13 cellular contexts compared by ENCODE assay signal in genomic region chrX:23797371-23798128, GRCh38. TPM values are rescaled to one million over a fixed set of nuclear protein-coding genes. Genes with fewer than 3 reads are reported as not detected.
A peak's percentile ranks its signal among the peaks of the same experiment; 100 is the strongest.
DNase-seq lines count a peak whose midpoint lies in the region; ATAC-seq and TF ChIP-seq lines count a peak whose summit lies in the region.
"Had no signal": no experiment of that assay in that cellular context is flagged by ENCODE, and none has a peak within 500 bp of the region (broad histone marks: within the 10 kb centered on the region; RNA-seq: fewer than 3 reads in every experiment).

No MANE protein-coding gene starts in this region.

- H3K9me3 ChIP-seq in hepatocyte (ENCODE audit: low read depth) (no peaks in the 10 kb centered on the region), thymus (ENCODE audit: control insufficient read depth) (no peaks in the 10 kb centered on the region)
- H3K9me3 ChIP-seq: adrenal gland, right lobe of liver had no signal

- no peaks in the 10 kb centered on the region for H3K9me2 ChIP-seq in hepatocyte (replicated peaks; ENCODE audit: insufficient read depth)

- no peak overlapping the region for H2AFZ ChIP-seq in hepatocyte

- H4K20me1 ChIP-seq in hepatocyte (ENCODE audit: insufficient read depth, poor library complexity, severe bottlenecking): no peaks in the 10 kb centered on the region

- H3K4me2 ChIP-seq in hepatocyte: peak overlapping the region; percentile 18

- H3K4me3 ChIP-seq in hepatocyte: no peak overlapping the region
- no peak overlapping the region for H3K4me3 ChIP-seq in thymus (ENCODE audit: low read length)
- H3K4me3 ChIP-seq: adrenal gland, right lobe of liver had no signal

- no peaks in the 10 kb centered on the region for H3K79me2 ChIP-seq in hepatocyte

- peaks cover 11% of the 10 kb centered on the region for H3K4me1 Mint-ChIP-seq in activated naive CD4-positive, alpha-beta T cell treated with anti-CD3 and anti-CD28 coated beads for 36 hours (ENCODE audit: low read depth)

- no peak overlapping the region for H3K4me3 Mint-ChIP-seq in activated naive CD4-positive, alpha-beta T cell treated with anti-CD3 and anti-CD28 coated beads for 36 hours
- H3K4me3 Mint-ChIP-seq: activated CD4-positive, alpha-beta memory T cell treated with anti-CD3 and anti-CD28 coated beads for 36 hours had no signal

- H3K27ac Mint-ChIP-seq in activated naive CD4-positive, alpha-beta T cell treated with anti-CD3 and anti-CD28 coated beads for 36 hours: peak overlapping the region; percentile 51
- H3K27ac Mint-ChIP-seq: activated CD4-positive, alpha-beta memory T cell treated with anti-CD3 and anti-CD28 coated beads for 36 hours had no signal

- peak overlapping the region; percentile 86 for H3K27ac ChIP-seq in hepatocyte
- peak overlapping the region; percentile 65 for H3K27ac ChIP-seq in thymus (ENCODE audit: low read depth)
- H3K27ac ChIP-seq: adrenal gland, right lobe of liver had no signal

- TF ChIP-seq CTCF in hepatocyte (IDR thresholded peaks at IDR 0.05; ENCODE audit: poor library complexity) (no peak), GM13977 (IDR thresholded peaks at IDR 0.05; ENCODE audit: extremely low read depth, insufficient read depth, missing control alignments) (no peak)

- H3K36me3 Mint-ChIP-seq in activated naive CD4-positive, alpha-beta T cell treated with anti-CD3 and anti-CD28 coated beads for 36 hours (ENCODE audit: low read depth): no peaks in the 10 kb centered on the region
- H3K36me3 Mint-ChIP-seq: activated CD4-positive, alpha-beta memory T cell treated with anti-CD3 and anti-CD28 coated beads for 36 hours had no signal

- WGBS in hepatocyte (ENCODE audit: low lambda C conversion rate, missing lambda C conversion rate): 67% methylated on average over 12 of the region's 12 CpGs
- 91% methylated on average over 12 of the region's 12 CpGs for WGBS in thymus

- no peak for DNase-seq in activated naive CD4-positive, alpha-beta T cell treated with anti-CD3 and anti-CD28 coated beads for 36 hours
- DNase-seq in activated naive CD4-positive, alpha-beta T cell treated with anti-CD3 and anti-CD28 coated beads, Interleukin-2, amount 50 U/mL, for 16 hours: no peak
- DNase-seq in NCI-H774 (lab: John Stamatoyannopoulos, UW) (peak; percentile 18), hepatocyte (ENCODE audit: low spot score) (peak; percentile 51), GM13977 (ENCODE audit: low spot score) (no peak)
- DNase-seq: activated CD4-positive, alpha-beta memory T cell treated with anti-CD3 and anti-CD28 coated beads for 36 hours; adrenal gland; GF-D8; NCI-H2081 treated with DMSO at 0.1 percent for 48 hours; right lobe of liver had no signal

- H3K27me3 ChIP-seq in hepatocyte: no peaks in the 10 kb centered on the region
- no peaks in the 10 kb centered on the region for H3K27me3 ChIP-seq in thymus (ENCODE audit: control insufficient read depth, insufficient read depth)
- H3K27me3 ChIP-seq: right lobe of liver had no signal

- no peaks in the 10 kb centered on the region for H3K27me3 Mint-ChIP-seq in activated naive CD4-positive, alpha-beta T cell treated with anti-CD3 and anti-CD28 coated beads for 36 hours (ENCODE audit: low read depth)
- H3K27me3 Mint-ChIP-seq: activated CD4-positive, alpha-beta memory T cell treated with anti-CD3 and anti-CD28 coated beads for 36 hours had no signal

- H3K4me1 ChIP-seq in hepatocyte (ENCODE audit: insufficient read depth) (peaks cover 23% of the 10 kb centered on the region), thymus (ENCODE audit: control insufficient read depth, insufficient read depth, low read length) (no peaks in the 10 kb centered on the region)
- H3K4me1 ChIP-seq: adrenal gland, right lobe of liver had no signal

- no peaks in the 10 kb centered on the region for H3K9me3 Mint-ChIP-seq in activated naive CD4-positive, alpha-beta T cell treated with anti-CD3 and anti-CD28 coated beads for 36 hours
- H3K9me3 Mint-ChIP-seq: activated CD4-positive, alpha-beta memory T cell treated with anti-CD3 and anti-CD28 coated beads for 36 hours had no signal

- intact Hi-C loops in activated naive CD4-positive, alpha-beta T cell treated with anti-CD3 and anti-CD28 coated beads for 36 hours (cut with micrococcal nuclease): loop anchor here (1.0 kb wide), 1 partner anchor 16 kb away; no protein-coding TSS in a partner anchor

- H3K36me3 ChIP-seq in hepatocyte (replicated peaks; ENCODE audit: insufficient read depth, low read depth): no peaks in the 10 kb centered on the region
- H3K36me3 ChIP-seq in thymus (ENCODE audit: control insufficient read depth, insufficient read depth): no peaks in the 10 kb centered on the region
- H3K36me3 ChIP-seq: adrenal gland, right lobe of liver had no signal

- ATAC-seq in GM21825 (IDR thresholded peaks at IDR 0.05; ENCODE audit: unreplicated experiment) (no peak), HG03039 (IDR thresholded peaks at IDR 0.05; ENCODE audit: unreplicated experiment) (no peak)
- ATAC-seq: right lobe of liver had no signal

- in situ Hi-C loops in GM13977 (cut with MboI; ENCODE audit: low pct_unique_long_range_greater_than_20kb, low sequenced_read_pairs, unreplicated experiment): no loop called here

- CTCF ChIA-PET in activated naive CD4-positive, alpha-beta T cell treated with anti-CD3 and anti-CD28 coated beads for 36 hours (lab: Charles Lee): interaction anchor here (0.8 kb wide), 1 partner anchor 103 kb away, joined by 3 read pairs; no protein-coding TSS in a partner anchor

RNA-seq across cellular contexts. Expression of gene SAT1, which starts 14.6 kb away (rescaled TPM):
- 100 to 1,000 TPM; 629 to 649 TPM for total RNA-seq in activated naive CD4-positive, alpha-beta T cell treated with anti-CD3 and anti-CD28 coated beads for 36 hours
- total RNA-seq in hepatocyte: 1,753 and 1,822 TPM in 2 replicates
- polyA plus RNA-seq in hepatocyte: 2,173 and 2,458 TPM in 2 replicates
- polyA plus RNA-seq in thymus: 2,700 TPM

RNA-seq across cellular contexts. Expression of gene ACOT9, which starts 54.5 kb away (rescaled TPM):
- 10 to 100 TPM; 46.8 to 49.7 TPM for total RNA-seq in activated naive CD4-positive, alpha-beta T cell treated with anti-CD3 and anti-CD28 coated beads for 36 hours
- 26.9 and 38.5 TPM in 2 replicates for total RNA-seq in hepatocyte
- 35.9 and 47.6 TPM in 2 replicates for polyA plus RNA-seq in hepatocyte
- polyA plus RNA-seq in thymus: 44.5 TPM

Comparison
In these comparisons a context has a peak if more than half of its experiments do, and no peak if none do; other contexts are left out.
1. DNase-seq: peak in NCI-H774 (single experiment) and hepatocyte (single experiment); none in activated naive CD4-positive, alpha-beta T cell treated with anti-CD3 and anti-CD28 coated beads for 36 hours (single experiment), activated naive CD4-positive, alpha-beta T cell treated with anti-CD3 and anti-CD28 coated beads, Interleukin-2, amount 50 U/mL, for 16 hours (single experiment) and GM13977 (single experiment).